In the genomic region with DNA sequence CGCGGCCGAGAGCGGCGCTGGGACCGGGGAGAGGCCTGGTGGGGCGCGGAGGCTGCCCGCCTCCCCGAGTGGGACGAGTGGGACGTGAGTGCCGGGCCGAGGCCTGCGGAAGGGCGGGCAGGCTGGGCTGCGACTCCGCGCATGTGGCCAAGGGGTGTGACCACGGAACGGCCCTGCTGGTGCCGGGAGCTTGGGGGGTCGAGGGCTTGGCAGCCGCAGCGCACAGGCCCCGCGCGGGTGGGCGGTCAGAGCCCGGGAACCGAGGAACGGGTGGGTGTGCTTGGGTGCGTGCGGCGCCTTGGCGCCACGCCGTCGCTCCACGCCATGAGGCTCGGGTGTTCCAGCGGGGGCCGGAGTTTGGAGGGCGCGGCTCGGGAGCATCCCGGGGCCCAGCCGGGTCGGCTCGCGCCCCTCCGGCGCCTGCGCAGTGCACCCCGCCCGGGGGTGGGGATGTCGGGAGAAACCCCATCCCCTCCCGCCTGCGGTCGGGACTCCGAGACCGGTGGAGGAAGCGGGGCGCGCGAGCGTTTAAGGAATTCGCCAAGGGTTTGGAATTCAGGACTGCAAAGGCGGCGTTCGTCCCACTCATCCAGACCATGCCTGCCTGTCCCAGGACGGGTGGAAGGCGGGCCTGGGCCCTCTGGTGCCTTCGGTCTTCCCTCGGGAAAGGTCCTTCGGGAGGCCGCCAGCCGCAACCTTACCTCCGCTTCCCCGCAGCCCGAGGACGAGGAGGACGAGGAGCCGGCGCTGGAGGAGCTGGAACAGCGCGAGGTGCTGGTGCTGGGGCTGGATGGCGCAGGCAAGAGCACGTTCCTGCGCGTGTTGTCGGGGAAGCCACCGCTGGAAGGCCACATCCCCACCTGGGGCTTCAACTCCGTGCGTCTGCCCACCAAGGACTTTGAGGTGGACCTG, we compare ENCODE assay signal across 1 cellular context.
A peak's percentile ranks its signal among the peaks of the same experiment; 100 is the strongest.
TF ChIP-seq lines count a peak whose summit lies in the region.

No MANE protein-coding gene starts in this region.

TF ChIP-seq in WTC11, 78 proteins besides CTCF, POLR2A, EP300 and RAD21 (continued from another document):
- peak; percentile 79; the same call in 1 of the 2 replicates for TF ChIP-seq FOXP4 (CRISPR knock-in tag; IDR thresholded peaks at IDR 0.05)
- TF ChIP-seq, protein P1, sequence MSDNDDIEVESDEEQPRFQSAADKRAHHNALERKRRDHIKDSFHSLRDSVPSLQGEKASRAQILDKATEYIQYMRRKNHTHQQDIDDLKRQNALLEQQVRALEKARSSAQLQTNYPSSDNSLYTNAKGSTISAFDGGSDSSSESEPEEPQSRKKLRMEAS (CRISPR knock-in tag; IDR thresholded peaks at IDR 0.05), result peak; percentile 84; the same call in 1 of the 2 replicates
- TF ChIP-seq JUN (CRISPR knock-in tag; IDR thresholded peaks at IDR 0.05), result no peak
- TF ChIP-seq FOXJ3 (CRISPR knock-in tag; IDR thresholded peaks at IDR 0.05; ENCODE audit: borderline replicate concordance), result no peak
- TF ChIP-seq ESRRA (CRISPR knock-in tag; IDR thresholded peaks at IDR 0.05; ENCODE audit: borderline replicate concordance), result peak; percentile 93
- TF ChIP-seq SOX15 (CRISPR knock-in tag; IDR thresholded peaks at IDR 0.05), result no peak
- peak; percentile 80; the same call in 1 of the 2 replicates for TF ChIP-seq TEAD1 (CRISPR knock-in tag; IDR thresholded peaks at IDR 0.05)
- no peak for TF ChIP-seq ZNF423 (CRISPR knock-in tag; IDR thresholded peaks at IDR 0.05)
- no peak for TF ChIP-seq ZNF317 (CRISPR knock-in tag; IDR thresholded peaks at IDR 0.05; ENCODE audit: borderline replicate concordance, low read depth)
- TF ChIP-seq GRHL2 (CRISPR knock-in tag; IDR thresholded peaks at IDR 0.05; ENCODE audit: insufficient replicate concordance, severe bottlenecking), result no peak
- TF ChIP-seq ZMAT4 (CRISPR knock-in tag; IDR thresholded peaks at IDR 0.05), result no peak
- TF ChIP-seq USF1 (CRISPR knock-in tag; IDR thresholded peaks at IDR 0.05), result 0 out of 2 replicates have a peak, but pooled peaks have one; percentile 41
- TF ChIP-seq ZNF263 (CRISPR knock-in tag; IDR thresholded peaks at IDR 0.05; ENCODE audit: low read depth), result no peak
- no peak for TF ChIP-seq PREB (CRISPR knock-in tag; IDR thresholded peaks at IDR 0.05; ENCODE audit: borderline replicate concordance)
- peak; percentile 55; the same call in 1 of the 2 replicates for TF ChIP-seq CREB1 (CRISPR knock-in tag; IDR thresholded peaks at IDR 0.05)
- TF ChIP-seq RELA (CRISPR knock-in tag; IDR thresholded peaks at IDR 0.05; ENCODE audit: borderline replicate concordance), result peak; percentile 93
- TF ChIP-seq ERG (CRISPR knock-in tag; IDR thresholded peaks at IDR 0.05), result no peak
- TF ChIP-seq ZNF121 (CRISPR knock-in tag; IDR thresholded peaks at IDR 0.05), result no peak
- TF ChIP-seq, protein P2, sequence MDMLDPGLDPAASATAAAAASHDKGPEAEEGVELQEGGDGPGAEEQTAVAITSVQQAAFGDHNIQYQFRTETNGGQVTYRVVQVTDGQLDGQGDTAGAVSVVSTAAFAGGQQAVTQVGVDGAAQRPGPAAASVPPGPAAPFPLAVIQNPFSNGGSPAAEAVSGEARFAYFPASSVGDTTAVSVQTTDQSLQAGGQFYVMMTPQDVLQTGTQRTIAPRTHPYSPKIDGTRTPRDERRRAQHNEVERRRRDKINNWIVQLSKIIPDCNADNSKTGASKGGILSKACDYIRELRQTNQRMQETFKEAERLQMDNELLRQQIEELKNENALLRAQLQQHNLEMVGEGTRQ (CRISPR knock-in tag; IDR thresholded peaks at IDR 0.05), result peak; percentile 26; the same call in 1 of the 2 replicates
TF ChIP-seq in WTC11: peak in this region for 23.
